ENCODE assay signal across 12 cellular contexts in the genomic region with DNA sequence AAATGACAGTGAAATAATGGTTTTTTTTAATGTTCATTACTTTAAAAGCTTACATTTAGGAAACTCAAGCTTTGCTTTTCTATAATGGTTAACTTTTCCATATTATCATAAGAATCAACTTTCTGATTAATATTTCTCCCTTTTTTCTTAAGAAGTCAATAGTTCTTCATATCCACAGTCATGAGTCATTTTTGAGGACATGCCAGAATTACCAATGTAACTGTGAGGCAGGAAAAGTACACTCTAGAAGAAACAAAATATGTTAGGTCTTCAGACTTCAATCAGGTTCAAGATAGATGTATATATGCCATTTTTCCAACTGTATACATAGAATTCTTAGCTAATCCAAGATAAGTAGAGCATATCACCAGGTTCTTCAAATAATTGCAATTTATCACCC. TPM values are rescaled to one million over a fixed set of nuclear protein-coding genes. Genes with fewer than 3 reads are reported as not detected.
"Had no signal": no experiment of that assay in that cellular context is flagged by ENCODE, and none has a peak within 500 bp of the region (broad histone marks: within the 10 kb centered on the region; RNA-seq: fewer than 3 reads in every experiment).

No MANE protein-coding gene starts in this region.

- H3K4me3 Mint-ChIP-seq: HFFc6, IgD-negative memory B cell had no signal

- H3K36me3 ChIP-seq: HAP-1 had no signal

- H3K4me3 ChIP-seq: GM23248, HAP-1 had no signal

- H3K9ac ChIP-seq: GM23248 had no signal

- H3K4me1 Mint-ChIP-seq: IgD-negative memory B cell had no signal

- ATAC-seq: HCT116, HepG2 had no signal

- H3K4me1 ChIP-seq: HAP-1 had no signal

- H3K27ac Mint-ChIP-seq: HFFc6, IgD-negative memory B cell had no signal

- H3K27ac ChIP-seq: GM23248, HL-60 had no signal

- FAIRE-seq: HepG2 had no signal

- H2AFZ ChIP-seq: GM23248 had no signal

- DNase-seq: GM23248, GOT3, H7, HFFc6, KBM-7 had no signal

RNA-seq across cellular contexts. Expression of a gene that starts 10.9 kb away (rescaled TPM):
- total RNA-seq: GM23248, H4, H7, HepG2, HFFc6, HT1080 had no signal
- polyA plus RNA-seq: GM23248, HepG2 had no signal
